In the genomic region with DNA sequence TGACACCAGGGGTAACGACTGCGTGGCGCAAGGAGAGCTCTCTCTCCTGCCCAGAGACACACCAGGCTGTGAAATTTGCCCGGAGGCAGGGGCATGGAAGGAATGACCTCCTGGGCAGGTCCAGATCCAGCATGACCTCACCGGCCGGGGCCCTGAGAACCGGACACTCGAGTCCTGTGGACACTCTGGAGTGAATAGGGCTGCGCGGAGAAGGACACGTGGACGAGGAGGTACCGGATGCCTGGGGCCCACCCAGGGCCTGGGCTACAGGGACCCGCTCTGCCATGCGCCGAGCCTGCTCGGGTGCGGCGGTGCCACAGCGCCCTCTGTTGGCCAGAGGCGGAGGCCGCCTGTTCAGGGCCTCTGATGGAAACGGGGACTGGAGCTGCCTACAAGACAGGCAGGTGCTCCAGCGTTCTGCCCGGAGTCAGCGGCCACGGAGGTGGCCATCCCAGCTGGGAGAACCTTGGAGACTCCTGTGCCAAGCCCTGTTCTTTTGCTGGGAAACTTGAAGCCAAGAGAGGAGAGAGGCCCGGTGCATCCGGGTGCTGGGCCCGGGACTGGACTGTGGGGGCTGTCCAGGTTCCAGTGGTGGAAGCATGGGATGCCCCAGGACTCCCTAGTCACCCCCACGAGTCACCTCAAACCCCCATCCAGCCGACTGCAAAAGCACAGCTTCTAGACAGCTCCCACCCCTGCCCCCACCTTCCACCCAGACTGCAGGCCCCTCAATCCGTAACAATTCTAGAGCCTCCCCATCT, we compare ENCODE assay signal across 1 cellular context.
A peak's percentile ranks its signal among the peaks of the same experiment; 100 is the strongest.
TF ChIP-seq lines count a peak whose summit lies in the region.

No MANE protein-coding gene starts in this region.

TF ChIP-seq in HepG2, 621 proteins besides CTCF, POLR2A, EP300 and RAD21 (continued from another document and continues in another):
- TF ChIP-seq, protein P1, sequence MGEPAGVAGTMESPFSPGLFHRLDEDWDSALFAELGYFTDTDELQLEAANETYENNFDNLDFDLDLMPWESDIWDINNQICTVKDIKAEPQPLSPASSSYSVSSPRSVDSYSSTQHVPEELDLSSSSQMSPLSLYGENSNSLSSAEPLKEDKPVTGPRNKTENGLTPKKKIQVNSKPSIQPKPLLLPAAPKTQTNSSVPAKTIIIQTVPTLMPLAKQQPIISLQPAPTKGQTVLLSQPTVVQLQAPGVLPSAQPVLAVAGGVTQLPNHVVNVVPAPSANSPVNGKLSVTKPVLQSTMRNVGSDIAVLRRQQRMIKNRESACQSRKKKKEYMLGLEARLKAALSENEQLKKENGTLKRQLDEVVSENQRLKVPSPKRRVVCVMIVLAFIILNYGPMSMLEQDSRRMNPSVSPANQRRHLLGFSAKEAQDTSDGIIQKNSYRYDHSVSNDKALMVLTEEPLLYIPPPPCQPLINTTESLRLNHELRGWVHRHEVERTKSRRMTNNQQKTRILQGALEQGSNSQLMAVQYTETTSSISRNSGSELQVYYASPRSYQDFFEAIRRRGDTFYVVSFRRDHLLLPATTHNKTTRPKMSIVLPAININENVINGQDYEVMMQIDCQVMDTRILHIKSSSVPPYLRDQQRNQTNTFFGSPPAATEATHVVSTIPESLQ (CRISPR knock-in tag; conservative IDR thresholded peaks at IDR 0.05): 0 out of 2 replicates have a peak, but pooled peaks have one; percentile 83
- TF ChIP-seq, protein P2, sequence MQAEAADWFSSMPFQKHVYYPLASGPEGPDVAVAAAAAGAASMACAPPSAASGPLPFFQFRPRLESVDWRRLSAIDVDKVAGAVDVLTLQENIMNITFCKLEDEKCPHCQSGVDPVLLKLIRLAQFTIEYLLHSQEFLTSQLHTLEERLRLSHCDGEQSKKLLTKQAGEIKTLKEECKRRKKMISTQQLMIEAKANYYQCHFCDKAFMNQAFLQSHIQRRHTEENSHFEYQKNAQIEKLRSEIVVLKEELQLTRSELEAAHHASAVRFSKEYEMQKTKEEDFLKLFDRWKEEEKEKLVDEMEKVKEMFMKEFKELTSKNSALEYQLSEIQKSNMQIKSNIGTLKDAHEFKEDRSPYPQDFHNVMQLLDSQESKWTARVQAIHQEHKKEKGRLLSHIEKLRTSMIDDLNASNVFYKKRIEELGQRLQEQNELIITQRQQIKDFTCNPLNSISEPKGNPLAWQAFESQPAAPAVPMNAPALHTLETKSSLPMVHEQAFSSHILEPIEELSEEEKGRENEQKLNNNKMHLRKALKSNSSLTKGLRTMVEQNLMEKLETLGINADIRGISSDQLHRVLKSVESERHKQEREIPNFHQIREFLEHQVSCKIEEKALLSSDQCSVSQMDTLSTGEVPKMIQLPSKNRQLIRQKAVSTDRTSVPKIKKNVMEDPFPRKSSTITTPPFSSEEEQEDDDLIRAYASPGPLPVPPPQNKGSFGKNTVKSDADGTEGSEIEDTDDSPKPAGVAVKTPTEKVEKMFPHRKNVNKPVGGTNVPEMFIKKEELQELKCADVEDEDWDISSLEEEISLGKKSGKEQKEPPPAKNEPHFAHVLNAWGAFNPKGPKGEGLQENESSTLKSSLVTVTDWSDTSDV (CRISPR knock-in tag; IDR thresholded peaks at IDR 0.05): no peak
- no peak for TF ChIP-seq HNF4A (CRISPR knock-in tag; IDR thresholded peaks at IDR 0.05)
- TF ChIP-seq, protein P3, sequence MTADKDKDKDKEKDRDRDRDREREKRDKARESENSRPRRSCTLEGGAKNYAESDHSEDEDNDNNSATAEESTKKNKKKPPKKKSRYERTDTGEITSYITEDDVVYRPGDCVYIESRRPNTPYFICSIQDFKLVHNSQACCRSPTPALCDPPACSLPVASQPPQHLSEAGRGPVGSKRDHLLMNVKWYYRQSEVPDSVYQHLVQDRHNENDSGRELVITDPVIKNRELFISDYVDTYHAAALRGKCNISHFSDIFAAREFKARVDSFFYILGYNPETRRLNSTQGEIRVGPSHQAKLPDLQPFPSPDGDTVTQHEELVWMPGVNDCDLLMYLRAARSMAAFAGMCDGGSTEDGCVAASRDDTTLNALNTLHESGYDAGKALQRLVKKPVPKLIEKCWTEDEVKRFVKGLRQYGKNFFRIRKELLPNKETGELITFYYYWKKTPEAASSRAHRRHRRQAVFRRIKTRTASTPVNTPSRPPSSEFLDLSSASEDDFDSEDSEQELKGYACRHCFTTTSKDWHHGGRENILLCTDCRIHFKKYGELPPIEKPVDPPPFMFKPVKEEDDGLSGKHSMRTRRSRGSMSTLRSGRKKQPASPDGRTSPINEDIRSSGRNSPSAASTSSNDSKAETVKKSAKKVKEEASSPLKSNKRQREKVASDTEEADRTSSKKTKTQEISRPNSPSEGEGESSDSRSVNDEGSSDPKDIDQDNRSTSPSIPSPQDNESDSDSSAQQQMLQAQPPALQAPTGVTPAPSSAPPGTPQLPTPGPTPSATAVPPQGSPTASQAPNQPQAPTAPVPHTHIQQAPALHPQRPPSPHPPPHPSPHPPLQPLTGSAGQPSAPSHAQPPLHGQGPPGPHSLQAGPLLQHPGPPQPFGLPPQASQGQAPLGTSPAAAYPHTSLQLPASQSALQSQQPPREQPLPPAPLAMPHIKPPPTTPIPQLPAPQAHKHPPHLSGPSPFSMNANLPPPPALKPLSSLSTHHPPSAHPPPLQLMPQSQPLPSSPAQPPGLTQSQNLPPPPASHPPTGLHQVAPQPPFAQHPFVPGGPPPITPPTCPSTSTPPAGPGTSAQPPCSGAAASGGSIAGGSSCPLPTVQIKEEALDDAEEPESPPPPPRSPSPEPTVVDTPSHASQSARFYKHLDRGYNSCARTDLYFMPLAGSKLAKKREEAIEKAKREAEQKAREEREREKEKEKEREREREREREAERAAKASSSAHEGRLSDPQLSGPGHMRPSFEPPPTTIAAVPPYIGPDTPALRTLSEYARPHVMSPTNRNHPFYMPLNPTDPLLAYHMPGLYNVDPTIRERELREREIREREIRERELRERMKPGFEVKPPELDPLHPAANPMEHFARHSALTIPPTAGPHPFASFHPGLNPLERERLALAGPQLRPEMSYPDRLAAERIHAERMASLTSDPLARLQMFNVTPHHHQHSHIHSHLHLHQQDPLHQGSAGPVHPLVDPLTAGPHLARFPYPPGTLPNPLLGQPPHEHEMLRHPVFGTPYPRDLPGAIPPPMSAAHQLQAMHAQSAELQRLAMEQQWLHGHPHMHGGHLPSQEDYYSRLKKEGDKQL (CRISPR knock-in tag; IDR thresholded peaks at IDR 0.05; ENCODE audit: low read depth): no peak
- peak; percentile 77; the same call in 1 of the 2 replicates for TF ChIP-seq ZFP1 (CRISPR knock-in tag; IDR thresholded peaks at IDR 0.05)
- TF ChIP-seq, protein P4, sequence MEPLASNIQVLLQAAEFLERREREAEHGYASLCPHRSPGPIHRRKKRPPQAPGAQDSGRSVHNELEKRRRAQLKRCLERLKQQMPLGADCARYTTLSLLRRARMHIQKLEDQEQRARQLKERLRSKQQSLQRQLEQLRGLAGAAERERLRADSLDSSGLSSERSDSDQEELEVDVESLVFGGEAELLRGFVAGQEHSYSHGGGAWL (CRISPR knock-in tag; IDR thresholded peaks at IDR 0.05): peak; percentile 65; the same call in 1 of the 2 replicates
- peak; percentile 95 for TF ChIP-seq ZNF572 (CRISPR knock-in tag; IDR thresholded peaks at IDR 0.05)
- TF ChIP-seq, protein P5, sequence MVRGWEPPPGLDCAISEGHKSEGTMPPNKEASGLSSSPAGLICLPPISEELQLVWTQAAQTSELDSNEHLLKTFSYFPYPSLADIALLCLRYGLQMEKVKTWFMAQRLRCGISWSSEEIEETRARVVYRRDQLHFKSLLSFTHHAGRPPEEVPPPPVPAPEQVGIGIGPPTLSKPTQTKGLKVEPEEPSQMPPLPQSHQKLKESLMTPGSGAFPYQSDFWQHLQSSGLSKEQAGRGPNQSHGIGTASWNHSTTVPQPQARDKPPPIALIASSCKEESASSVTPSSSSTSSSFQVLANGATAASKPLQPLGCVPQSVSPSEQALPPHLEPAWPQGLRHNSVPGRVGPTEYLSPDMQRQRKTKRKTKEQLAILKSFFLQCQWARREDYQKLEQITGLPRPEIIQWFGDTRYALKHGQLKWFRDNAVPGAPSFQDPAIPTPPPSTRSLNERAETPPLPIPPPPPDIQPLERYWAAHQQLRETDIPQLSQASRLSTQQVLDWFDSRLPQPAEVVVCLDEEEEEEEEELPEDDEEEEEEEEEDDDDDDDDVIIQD (CRISPR knock-in tag; IDR thresholded peaks at IDR 0.05; ENCODE audit: low read depth): 0 out of 2 replicates have a peak, but pooled peaks have one; percentile 59
- TF ChIP-seq ZNF83 (CRISPR knock-in tag; IDR thresholded peaks at IDR 0.05; ENCODE audit: borderline replicate concordance): peak; percentile 98
- TF ChIP-seq ZNF296 (CRISPR knock-in tag; conservative IDR thresholded peaks at IDR 0.05): no peak
- no peak for TF ChIP-seq HOXA9 (CRISPR knock-in tag; IDR thresholded peaks at IDR 0.05; ENCODE audit: borderline replicate concordance)
- peak; percentile 80; the same call in 1 of the 2 replicates for TF ChIP-seq ZNF205 (CRISPR knock-in tag; IDR thresholded peaks at IDR 0.05)
- TF ChIP-seq SALL1 (CRISPR knock-in tag; IDR thresholded peaks at IDR 0.05): peak; percentile 89
- TF ChIP-seq ZNF234 (CRISPR knock-in tag; conservative IDR thresholded peaks at IDR 0.05): 0 out of 2 replicates have a peak, but pooled peaks have one; percentile 36
- TF ChIP-seq JARID2 (CRISPR knock-in tag; IDR thresholded peaks at IDR 0.05; ENCODE audit: insufficient replicate concordance): no peak
- TF ChIP-seq ZNF263 (CRISPR knock-in tag; IDR thresholded peaks at IDR 0.05): no peak
- TF ChIP-seq JUN (CRISPR knock-in tag; IDR thresholded peaks at IDR 0.05): 0 out of 2 replicates have a peak, but pooled peaks have one; percentile 26
- TF ChIP-seq, protein P6, sequence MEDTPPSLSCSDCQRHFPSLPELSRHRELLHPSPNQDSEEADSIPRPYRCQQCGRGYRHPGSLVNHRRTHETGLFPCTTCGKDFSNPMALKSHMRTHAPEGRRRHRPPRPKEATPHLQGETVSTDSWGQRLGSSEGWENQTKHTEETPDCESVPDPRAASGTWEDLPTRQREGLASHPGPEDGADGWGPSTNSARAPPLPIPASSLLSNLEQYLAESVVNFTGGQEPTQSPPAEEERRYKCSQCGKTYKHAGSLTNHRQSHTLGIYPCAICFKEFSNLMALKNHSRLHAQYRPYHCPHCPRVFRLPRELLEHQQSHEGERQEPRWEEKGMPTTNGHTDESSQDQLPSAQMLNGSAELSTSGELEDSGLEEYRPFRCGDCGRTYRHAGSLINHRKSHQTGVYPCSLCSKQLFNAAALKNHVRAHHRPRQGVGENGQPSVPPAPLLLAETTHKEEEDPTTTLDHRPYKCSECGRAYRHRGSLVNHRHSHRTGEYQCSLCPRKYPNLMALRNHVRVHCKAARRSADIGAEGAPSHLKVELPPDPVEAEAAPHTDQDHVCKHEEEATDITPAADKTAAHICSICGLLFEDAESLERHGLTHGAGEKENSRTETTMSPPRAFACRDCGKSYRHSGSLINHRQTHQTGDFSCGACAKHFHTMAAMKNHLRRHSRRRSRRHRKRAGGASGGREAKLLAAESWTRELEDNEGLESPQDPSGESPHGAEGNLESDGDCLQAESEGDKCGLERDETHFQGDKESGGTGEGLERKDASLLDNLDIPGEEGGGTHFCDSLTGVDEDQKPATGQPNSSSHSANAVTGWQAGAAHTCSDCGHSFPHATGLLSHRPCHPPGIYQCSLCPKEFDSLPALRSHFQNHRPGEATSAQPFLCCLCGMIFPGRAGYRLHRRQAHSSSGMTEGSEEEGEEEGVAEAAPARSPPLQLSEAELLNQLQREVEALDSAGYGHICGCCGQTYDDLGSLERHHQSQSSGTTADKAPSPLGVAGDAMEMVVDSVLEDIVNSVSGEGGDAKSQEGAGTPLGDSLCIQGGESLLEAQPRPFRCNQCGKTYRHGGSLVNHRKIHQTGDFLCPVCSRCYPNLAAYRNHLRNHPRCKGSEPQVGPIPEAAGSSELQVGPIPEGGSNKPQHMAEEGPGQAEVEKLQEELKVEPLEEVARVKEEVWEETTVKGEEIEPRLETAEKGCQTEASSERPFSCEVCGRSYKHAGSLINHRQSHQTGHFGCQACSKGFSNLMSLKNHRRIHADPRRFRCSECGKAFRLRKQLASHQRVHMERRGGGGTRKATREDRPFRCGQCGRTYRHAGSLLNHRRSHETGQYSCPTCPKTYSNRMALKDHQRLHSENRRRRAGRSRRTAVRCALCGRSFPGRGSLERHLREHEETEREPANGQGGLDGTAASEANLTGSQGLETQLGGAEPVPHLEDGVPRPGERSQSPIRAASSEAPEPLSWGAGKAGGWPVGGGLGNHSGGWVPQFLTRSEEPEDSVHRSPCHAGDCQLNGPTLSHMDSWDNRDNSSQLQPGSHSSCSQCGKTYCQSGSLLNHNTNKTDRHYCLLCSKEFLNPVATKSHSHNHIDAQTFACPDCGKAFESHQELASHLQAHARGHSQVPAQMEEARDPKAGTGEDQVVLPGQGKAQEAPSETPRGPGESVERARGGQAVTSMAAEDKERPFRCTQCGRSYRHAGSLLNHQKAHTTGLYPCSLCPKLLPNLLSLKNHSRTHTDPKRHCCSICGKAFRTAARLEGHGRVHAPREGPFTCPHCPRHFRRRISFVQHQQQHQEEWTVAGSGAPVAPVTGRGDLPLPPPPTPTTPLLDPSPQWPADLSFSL (CRISPR knock-in tag; IDR thresholded peaks at IDR 0.05): no peak
- TF ChIP-seq ELF1 (CRISPR knock-in tag; IDR thresholded peaks at IDR 0.05): peak; percentile 52
- TF ChIP-seq ZNF761 (CRISPR knock-in tag; conservative IDR thresholded peaks at IDR 0.05): no peak
- TF ChIP-seq, protein P7, sequence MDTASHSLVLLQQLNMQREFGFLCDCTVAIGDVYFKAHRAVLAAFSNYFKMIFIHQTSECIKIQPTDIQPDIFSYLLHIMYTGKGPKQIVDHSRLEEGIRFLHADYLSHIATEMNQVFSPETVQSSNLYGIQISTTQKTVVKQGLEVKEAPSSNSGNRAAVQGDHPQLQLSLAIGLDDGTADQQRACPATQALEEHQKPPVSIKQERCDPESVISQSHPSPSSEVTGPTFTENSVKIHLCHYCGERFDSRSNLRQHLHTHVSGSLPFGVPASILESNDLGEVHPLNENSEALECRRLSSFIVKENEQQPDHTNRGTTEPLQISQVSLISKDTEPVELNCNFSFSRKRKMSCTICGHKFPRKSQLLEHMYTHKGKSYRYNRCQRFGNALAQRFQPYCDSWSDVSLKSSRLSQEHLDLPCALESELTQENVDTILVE (CRISPR knock-in tag; IDR thresholded peaks at IDR 0.05): peak; percentile 69; the same call in 1 of the 2 replicates
- TF ChIP-seq ZNF10 (CRISPR knock-in tag; IDR thresholded peaks at IDR 0.05; ENCODE audit: borderline replicate concordance, low read depth): no peak
- 0 out of 2 replicates have a peak, but pooled peaks have one; percentile 18 for TF ChIP-seq ZKSCAN1 (IDR thresholded peaks at IDR 0.05; ENCODE audit: low read length)
- peak; percentile 84; the same call in 1 of the 2 replicates for TF ChIP-seq ZNF598 (CRISPR knock-in tag; IDR thresholded peaks at IDR 0.05; ENCODE audit: borderline replicate concordance)
- no peak for TF ChIP-seq MAZ (IDR thresholded peaks at IDR 0.05; ENCODE audit: borderline replicate concordance, low read depth, low read length)
- peak; percentile 72; the same call in 1 of the 2 replicates for TF ChIP-seq MAZ (CRISPR knock-in tag; IDR thresholded peaks at IDR 0.05; ENCODE audit: low read depth)
- 0 out of 2 replicates have a peak, but pooled peaks have one; percentile 64 for TF ChIP-seq ZNF569 (CRISPR knock-in tag; IDR thresholded peaks at IDR 0.05; ENCODE audit: borderline replicate concordance)
- TF ChIP-seq, protein P8, sequence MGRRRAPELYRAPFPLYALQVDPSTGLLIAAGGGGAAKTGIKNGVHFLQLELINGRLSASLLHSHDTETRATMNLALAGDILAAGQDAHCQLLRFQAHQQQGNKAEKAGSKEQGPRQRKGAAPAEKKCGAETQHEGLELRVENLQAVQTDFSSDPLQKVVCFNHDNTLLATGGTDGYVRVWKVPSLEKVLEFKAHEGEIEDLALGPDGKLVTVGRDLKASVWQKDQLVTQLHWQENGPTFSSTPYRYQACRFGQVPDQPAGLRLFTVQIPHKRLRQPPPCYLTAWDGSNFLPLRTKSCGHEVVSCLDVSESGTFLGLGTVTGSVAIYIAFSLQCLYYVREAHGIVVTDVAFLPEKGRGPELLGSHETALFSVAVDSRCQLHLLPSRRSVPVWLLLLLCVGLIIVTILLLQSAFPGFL (CRISPR knock-in tag; IDR thresholded peaks at IDR 0.05): no peak
- TF ChIP-seq ZKSCAN8 (CRISPR knock-in tag; IDR thresholded peaks at IDR 0.05; ENCODE audit: borderline replicate concordance): peak; percentile 42; the same call in 1 of the 2 replicates
- TF ChIP-seq PCBP2 (optimal IDR thresholded peaks at IDR 0.05; ENCODE audit: low read depth, low read length, poor library complexity, severe bottlenecking): no peak
